In genomic region chr18:32158108-32158624, GRCh38 we compare ENCODE assay signal across 8 cellular contexts. TPM values are rescaled to one million over a fixed set of nuclear protein-coding genes. Genes with fewer than 3 reads are reported as not detected.
DNase-seq lines count a peak whose midpoint lies in the region; ATAC-seq and TF ChIP-seq lines count a peak whose summit lies in the region.

No MANE protein-coding gene starts in this region.

- peak overlapping the region; percentile 66 to 71 for H3K4me3 Mint-ChIP-seq in stimulated activated naive CD8-positive, alpha-beta T cell treated with anti-CD3 and anti-CD28 coated beads, Interleukin-15, amount 100 ng/mL, for 72 hours

- H3K36me3 ChIP-seq in GM23248 (ENCODE audit: low read depth) (no peaks in the 10 kb centered on the region), KMS-11 (ENCODE audit: insufficient read depth) (no peaks in the 10 kb centered on the region), Panc1 (ENCODE audit: control insufficient read depth, insufficient read depth, low read length) (no peaks in the 10 kb centered on the region), neural cell (ENCODE audit: insufficient read depth, low read length) (no peaks in the 10 kb centered on the region)

- H3K27ac ChIP-seq in GM23248: no peak overlapping the region
- H3K27ac ChIP-seq in KMS-11: no peak overlapping the region
- H3K27ac ChIP-seq in Panc1 (ENCODE audit: low read length): no peak overlapping the region
- H3K27ac ChIP-seq in neural cell (ENCODE audit: low read length): no peak overlapping the region

- TF ChIP-seq RAD21 in neural cell (conservative IDR thresholded peaks at IDR 0.05): peak; percentile 97

- TF ChIP-seq CTCF in KMS-11 (conservative IDR thresholded peaks at IDR 0.05; ENCODE audit: low read depth, low read length) (peak; percentile 96), Panc1 (IDR thresholded peaks at IDR 0.05) (peak; percentile 82), neural cell (IDR thresholded peaks at IDR 0.05; ENCODE audit: poor library complexity, severe bottlenecking) (peak; percentile 96)

- H4K20me1 ChIP-seq in GM23248 (ENCODE audit: insufficient read depth) (no peaks in the 10 kb centered on the region), KMS-11 (ENCODE audit: insufficient read depth) (no peaks in the 10 kb centered on the region), neural cell (ENCODE audit: insufficient read depth) (no peaks in the 10 kb centered on the region)

- H3K9me3 ChIP-seq in GM23248 (ENCODE audit: low read depth) (no peaks in the 10 kb centered on the region), Panc1 (ENCODE audit: control insufficient read depth, insufficient read depth, low read depth, low read length) (no peaks in the 10 kb centered on the region), neural cell (ENCODE audit: low read length) (no peaks in the 10 kb centered on the region)

- ATAC-seq in Panc1: peak; percentile 100
- peak; percentile 90 for ATAC-seq in stimulated activated naive CD8-positive, alpha-beta T cell treated with anti-CD3 and anti-CD28 coated beads, Interleukin-15, amount 100 ng/mL, for 72 hours

- peak overlapping the region; percentile 84 for H2AFZ ChIP-seq in GM23248
- H2AFZ ChIP-seq in KMS-11 (ENCODE audit: low read depth): peak overlapping the region; percentile 56
- H2AFZ ChIP-seq in neural cell (ENCODE audit: low read depth, low read length): no peak overlapping the region

- POLR2A ChIA-PET in Panc1 (lab: Charles Lee): no interaction called here

- no peak for TF ChIP-seq EP300 in neural cell (conservative IDR thresholded peaks at IDR 0.05; ENCODE audit: poor library complexity, severe bottlenecking)

- H3K9me3 Mint-ChIP-seq in stimulated activated naive CD8-positive, alpha-beta T cell treated with anti-CD3 and anti-CD28 coated beads, Interleukin-15, amount 100 ng/mL, for 72 hours: no peaks in the 10 kb centered on the region

- H3K27ac Mint-ChIP-seq in stimulated activated naive CD8-positive, alpha-beta T cell treated with anti-CD3 and anti-CD28 coated beads, Interleukin-15, amount 100 ng/mL, for 72 hours: no peak overlapping the region

- WGBS in GM23248 (ENCODE audit: low coverage in 1 of 2, low lambda C conversion rate in 2 of 2, missing lambda C conversion rate in 2 of 2), 2 experiments: 5% methylated on average over 20 to 22 of the region's 22 CpGs

- peaks cover 4% of the 10 kb centered on the region for H3K27me3 ChIP-seq in GM23248 (replicated peaks; ENCODE audit: insufficient read depth)
- no peaks in the 10 kb centered on the region for H3K27me3 ChIP-seq in KMS-11 (ENCODE audit: insufficient read depth, low read depth)
- H3K27me3 ChIP-seq in Panc1 (ENCODE audit: control insufficient read depth, insufficient read depth, low read length): no peaks in the 10 kb centered on the region
- H3K27me3 ChIP-seq in neural cell (ENCODE audit: insufficient read depth, low read depth, low read length): no peaks in the 10 kb centered on the region

- peaks cover 14% of the 10 kb centered on the region for H3K4me1 Mint-ChIP-seq in stimulated activated naive CD8-positive, alpha-beta T cell treated with anti-CD3 and anti-CD28 coated beads, Interleukin-15, amount 100 ng/mL, for 72 hours

- H3K9ac ChIP-seq in GM23248 (no peak overlapping the region), KMS-11 (no peak overlapping the region), neural cell (ENCODE audit: low read length) (no peak overlapping the region)

- H3F3A ChIP-seq in GM23248 (ENCODE audit: insufficient read depth) (no peaks in the 10 kb centered on the region), neural cell (ENCODE audit: insufficient read depth, low read length, poor library complexity, severe bottlenecking) (no peaks in the 10 kb centered on the region)

- no peaks in the 10 kb centered on the region for H3K9me2 ChIP-seq in GM23248 (ENCODE audit: insufficient read depth)
- no peaks in the 10 kb centered on the region for H3K9me2 ChIP-seq in neural cell (ENCODE audit: insufficient read depth, low read length)

- no TSS peak for BruUV-seq in Panc1 (replicated peaks; lab: Mats Ljungman, UMichigan)

- CTCF ChIA-PET in Panc1 (lab: Charles Lee): interaction anchor here (0.6 to 1.7 kb wide), 8 partner anchors 103 to 541 kb away, joined by 3 to 11 read pairs (median 3); partner anchors contain the start of gene GAREM1

- H3K27me3 Mint-ChIP-seq in stimulated activated naive CD8-positive, alpha-beta T cell treated with anti-CD3 and anti-CD28 coated beads, Interleukin-15, amount 100 ng/mL, for 72 hours: peaks cover 5% of the 10 kb centered on the region

- no peaks in the 10 kb centered on the region for H3K79me2 ChIP-seq in GM23248 (ENCODE audit: insufficient read depth)
- no peaks in the 10 kb centered on the region for H3K79me2 ChIP-seq in KMS-11 (ENCODE audit: insufficient read depth, low read depth)
- H3K79me2 ChIP-seq in neural cell (replicated peaks; ENCODE audit: insufficient read depth, low read length): no peaks in the 10 kb centered on the region

- in situ Hi-C loops in GM23248 (cut with MboI) (no loop called here), Panc1 (cut with HindIII; ENCODE audit: low pct_unique_long_range_greater_than_20kb, low sequenced_read_pairs) (no loop called here)

- H3K4me1 ChIP-seq in GM23248 (ENCODE audit: insufficient read depth): no peaks in the 10 kb centered on the region
- H3K4me1 ChIP-seq in KMS-11 (ENCODE audit: low read depth, poor library complexity, severe bottlenecking): peaks cover 6% of the 10 kb centered on the region
- no peaks in the 10 kb centered on the region for H3K4me1 ChIP-seq in Panc1 (ENCODE audit: control insufficient read depth, insufficient read depth, low read length)

- DNase-seq in EH (ENCODE audit: low read depth): peak; percentile 86
- peak; percentile 90 for DNase-seq in GM23248
- peak; percentile 57 for DNase-seq in Panc1 (ENCODE audit: low read depth, low spot score)
- DNase-seq in activated T-cell treated with anti-CD3 and anti-CD28 coated beads, Interleukin-2, amount 50 U/mL, for 48 hours: peak; percentile 74 to 77
- peak; percentile 82 for DNase-seq in fibroblast of gingiva (ENCODE audit: low read depth)
- DNase-seq in stimulated activated naive CD8-positive, alpha-beta T cell treated with anti-CD3 and anti-CD28 coated beads, Interleukin-15, amount 100 ng/mL, for 72 hours: peak; percentile 57 to 68

- H3K4me3 ChIP-seq in GM23248 (peak overlapping the region; percentile 62), KMS-11 (IDR thresholded peaks at IDR 0.05; ENCODE audit: insufficient read depth, low read depth, low read length) (no peak overlapping the region), Panc1 (ENCODE audit: low read depth in 2 of 2, low read length in 2 of 2) (peak overlapping the region; percentile 15 to 43; a peak in 3 of 4 replicates), neural cell (ENCODE audit: low read length) (peak overlapping the region; percentile 40)

- H3K4me2 ChIP-seq in GM23248 (ENCODE audit: unreplicated experiment) (peak overlapping the region; percentile 74), KMS-11 (peak overlapping the region; percentile 57; the same call in 1 of the 2 replicates), neural cell (ENCODE audit: low read length) (no peak overlapping the region)

- intact Hi-C loops in Panc1 (cut with micrococcal nuclease; ENCODE audit: unreplicated experiment): loop anchor here (2.0 kb wide), 1 partner anchor 395 kb away; no protein-coding TSS in a partner anchor

TF ChIP-seq in neural cell, 6 proteins besides CTCF, POLR2A, EP300 and RAD21:
- TF ChIP-seq POLR2AphosphoS5 (IDR thresholded peaks at IDR 0.05): peak; percentile 17
- peak; percentile 32 for TF ChIP-seq MXI1 (conservative IDR thresholded peaks at IDR 0.05; ENCODE audit: poor library complexity, severe bottlenecking)
- no peak for TF ChIP-seq REST (IDR thresholded peaks at IDR 0.05; ENCODE audit: borderline replicate concordance)
- peak; percentile 96 for TF ChIP-seq SMC3 (conservative IDR thresholded peaks at IDR 0.05; ENCODE audit: poor library complexity)
- no peak for TF ChIP-seq TAF1 (IDR thresholded peaks at IDR 0.05; ENCODE audit: low read depth)
- TF ChIP-seq EZH2 (IDR thresholded peaks at IDR 0.05; ENCODE audit: borderline replicate concordance, insufficient read depth, low read length, poor library complexity, severe bottlenecking): no peak
TF ChIP-seq in neural cell: peak in this region for 3.

RNA-seq across cellular contexts. Expression of gene MEP1B, which starts 31.7 kb away (rescaled TPM):
- not detected in 2 replicates for total RNA-seq in GM23248 (2014; rRNA removed; shearing (Covaris generic))
- polyA plus RNA-seq in GM23248 (2016; fragmentation: Nextera tagmentation; extraction: Ambion mirVana) (not detected in 2 replicates), neural cell (not detected in 2 replicates)
- 0.28 TPM for total RNA-seq in Panc1 (2021; ENCODE audit: unreplicated experiment)
- not detected for polyA plus RNA-seq in Panc1 (2012; ENCODE audit: insufficient read length)
- 0.24 TPM in 1 of 2 replicates, not detected in the other for polyA minus RNA-seq in neural cell
